Comparison of ENCODE assay signal across 37 cellular contexts in the genomic region with DNA sequence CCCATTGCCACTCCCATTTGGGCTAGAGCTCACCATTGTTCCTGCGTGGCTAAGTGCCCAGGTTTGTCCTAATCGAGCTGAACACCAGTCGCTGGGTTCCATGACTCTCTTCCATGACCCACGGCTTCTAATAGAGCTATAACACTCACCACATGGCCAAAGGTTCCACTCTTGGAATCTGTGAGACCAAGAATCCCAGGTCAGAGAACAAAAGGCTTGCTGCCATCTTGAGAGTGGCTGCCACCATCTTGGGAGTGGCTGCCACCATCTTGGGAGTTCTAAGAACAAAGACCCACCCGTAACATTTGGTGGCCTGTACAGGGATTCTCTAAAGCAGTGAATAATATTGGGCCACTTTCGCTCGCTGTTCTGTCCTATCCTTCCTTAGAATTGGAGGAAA. TPM values are rescaled to one million over a fixed set of nuclear protein-coding genes. Genes with fewer than 3 reads are reported as not detected.
"Had no signal": no experiment of that assay in that cellular context is flagged by ENCODE, and none has a peak within 500 bp of the region (broad histone marks: within the 10 kb centered on the region; RNA-seq: fewer than 3 reads in every experiment).

No MANE protein-coding gene starts in this region.

- DNase-seq: activated B cell treated with CpG ODN at 0.5 μM for 24 hours; activated CD4-positive, alpha-beta memory T cell treated with anti-CD3 and anti-CD28 coated beads for 36 hours; activated CD4-positive, alpha-beta T cell treated with anti-CD3 and anti-CD28 coated beads for 4 hours; activated CD4-positive, alpha-beta T cell treated with anti-CD3 and anti-CD28 coated beads, Interleukin-2, amount 10 ng/mL, durations not matched to agents 24 days and 14 days; activated CD4-positive, alpha-beta T cell treated with anti-CD3 and anti-CD28 coated beads, Interleukin-2, amount 50 U/mL, for 1 hour; activated CD4-positive, alpha-beta T cell treated with anti-CD3 and anti-CD28 coated beads, Interleukin-2, amount 50 U/mL, for 4 hours; activated CD4-positive, CD25-positive, alpha-beta regulatory T cell treated with anti-CD3 and anti-CD28 coated beads, Interleukin-2, amount 50 U/mL, for 72 hours; activated CD8-positive, alpha-beta memory T cell treated with anti-CD3 and anti-CD28 coated beads, Interleukin-2, amount 50 U/mL, for 4 hours; activated CD8-positive, alpha-beta T cell treated with anti-CD3 and anti-CD28 coated beads for 36 hours; activated effector memory CD4-positive, alpha-beta T cell treated with anti-CD3 and anti-CD28 coated beads, Interleukin-2, amount 50 U/mL, for 16 hours; activated gamma-delta T cell treated with Interleukin-2 at 50 U/mL for 16 hours; activated naive CD4-positive, alpha-beta T cell; activated naive CD4-positive, alpha-beta T cell treated with anti-CD3 and anti-CD28 coated beads for 36 hours; activated naive CD4-positive, alpha-beta T cell treated with anti-CD3 and anti-CD28 coated beads, Interleukin-2, amount 50 U/mL, for 16 hours; activated naive CD8-positive, alpha-beta T cell treated with anti-CD3 and anti-CD28 coated beads for 36 hours; activated T-cell treated with anti-CD3 and anti-CD28 coated beads for 4 hours; activated T-cell treated with anti-CD3 and anti-CD28 coated beads, Interleukin-2, amount 50 U/mL, for 1 hour; activated T-cell treated with anti-CD3 and anti-CD28 coated beads, Interleukin-2, amount 50 U/mL, for 4 hours; activated T-cell treated with anti-CD3 and anti-CD28 coated beads, Interleukin-2, amount 50 U/mL, for 72 hours; adrenal gland; amniotic stem cell; aorta; body of pancreas; brain microvascular endothelial cell; central memory CD4-positive, alpha-beta T cell; T-helper 2 cell; T-helper 9 cell had no signal

- H3K9me3 ChIP-seq: adrenal gland, body of pancreas, breast epithelium had no signal

- H3K27ac ChIP-seq: adrenal gland, body of pancreas, brain microvascular endothelial cell, breast epithelium, VCaP had no signal

- ATAC-seq: activated CD8-positive, alpha-beta T cell treated with anti-CD3 and anti-CD28 coated beads for 36 hours; activated naive CD4-positive, alpha-beta T cell treated with anti-CD3 and anti-CD28 coated beads, Interleukin-2, amount 50 U/mL, for 72 hours; activated T-cell treated with anti-CD3 and anti-CD28 coated beads, Interleukin-2, amount 50 U/mL, for 4 hours; activated T-cell treated with anti-CD3 and anti-CD28 coated beads, Interleukin-2, amount 50 U/mL, for 72 hours; activated T-helper 17 cell treated with anti-CD3 and anti-CD28 coated beads, Interleukin-2, amount 50 U/mL, for 72 hours; body of pancreas had no signal

- H3K36me3 ChIP-seq: adrenal gland, brain microvascular endothelial cell, breast epithelium had no signal

- H3K27me3 ChIP-seq: adrenal gland, body of pancreas, breast epithelium had no signal

- H3K4me1 ChIP-seq: adrenal gland, body of pancreas, breast epithelium had no signal

- H3K4me3 ChIP-seq: adrenal gland, body of pancreas, breast epithelium had no signal

- FAIRE-seq: astrocyte, TTC549 had no signal

RNA-seq across cellular contexts. Expression of a gene that starts 37.0 kb away (rescaled TPM):
- total RNA-seq: activated B cell treated with CpG ODN at 0.5 μM for 24 hours; activated CD4-positive, alpha-beta memory T cell treated with anti-CD3 and anti-CD28 coated beads for 36 hours; activated CD4-positive, alpha-beta T cell treated with anti-CD3 and anti-CD28 coated beads, Interleukin-2, amount 10 ng/mL, durations not matched to agents 24 days and 14 days; activated CD8-positive, alpha-beta memory T cell treated with anti-CD3 and anti-CD28 coated beads for 36 hours; activated CD8-positive, alpha-beta T cell treated with anti-CD3 and anti-CD28 coated beads for 36 hours; activated naive CD4-positive, alpha-beta T cell treated with anti-CD3 and anti-CD28 coated beads for 36 hours; activated naive CD4-positive, alpha-beta T cell treated with anti-CD3 and anti-CD28 coated beads, Interleukin-2, amount 50 U/mL, for 72 hours; activated naive CD8-positive, alpha-beta T cell treated with anti-CD3 and anti-CD28 coated beads for 36 hours; activated T-cell treated with anti-CD3 and anti-CD28 coated beads, Interleukin-2, amount 50 U/mL, for 4 hours; activated T-cell treated with anti-CD3 and anti-CD28 coated beads, Interleukin-2, amount 50 U/mL, for 72 hours; activated T-helper 1 cell treated with anti-CD3 and anti-CD28 coated beads, Interleukin-12 subunit alpha, Interleukin-12 subunit beta, Interleukin-2, Interleukin-4 antibody, amounts not matched to agents 30 ng/mL and 10 ng/mL and 1 ng/mL, durations not matched to agents 14 hours and 24 hours and 36 hours; activated T-helper 17 cell treated with anti-CD3 and anti-CD28 coated beads, Interleukin-2, amount 50 U/mL, for 72 hours; astrocyte; cardiac septum; cerebellum had no signal
- polyA plus RNA-seq: aorta had no signal

RNA-seq across cellular contexts. Expression of a gene that starts 58.5 kb away (rescaled TPM):
- total RNA-seq: activated B cell treated with CpG ODN at 0.5 μM for 24 hours; activated CD4-positive, alpha-beta memory T cell treated with anti-CD3 and anti-CD28 coated beads for 36 hours; activated CD4-positive, alpha-beta T cell treated with anti-CD3 and anti-CD28 coated beads, Interleukin-2, amount 10 ng/mL, durations not matched to agents 24 days and 14 days; activated CD8-positive, alpha-beta memory T cell treated with anti-CD3 and anti-CD28 coated beads for 36 hours; activated CD8-positive, alpha-beta T cell treated with anti-CD3 and anti-CD28 coated beads for 36 hours; activated naive CD4-positive, alpha-beta T cell treated with anti-CD3 and anti-CD28 coated beads for 36 hours; activated naive CD4-positive, alpha-beta T cell treated with anti-CD3 and anti-CD28 coated beads, Interleukin-2, amount 50 U/mL, for 72 hours; activated naive CD8-positive, alpha-beta T cell treated with anti-CD3 and anti-CD28 coated beads for 36 hours; activated T-cell treated with anti-CD3 and anti-CD28 coated beads, Interleukin-2, amount 50 U/mL, for 72 hours; activated T-helper 1 cell treated with anti-CD3 and anti-CD28 coated beads, Interleukin-12 subunit alpha, Interleukin-12 subunit beta, Interleukin-2, Interleukin-4 antibody, amounts not matched to agents 30 ng/mL and 10 ng/mL and 1 ng/mL, durations not matched to agents 14 hours and 24 hours and 36 hours; activated T-helper 17 cell treated with anti-CD3 and anti-CD28 coated beads, Interleukin-2, amount 50 U/mL, for 72 hours; cardiac septum had no signal
